9 cellular contexts compared by ENCODE assay signal in genomic region chr11:32006799-32007388, GRCh38.
A peak's percentile ranks its signal among the peaks of the same experiment; 100 is the strongest.
DNase-seq lines count a peak whose midpoint lies in the region; ATAC-seq and TF ChIP-seq lines count a peak whose summit lies in the region.
"Had no signal": no experiment of that assay in that cellular context is flagged by ENCODE, and none has a peak within 500 bp of the region (broad histone marks: within the 10 kb centered on the region; RNA-seq: fewer than 3 reads in every experiment).

No MANE protein-coding gene starts in this region.

- no peaks in the 10 kb centered on the region for H3K36me3 Mint-ChIP-seq in neural crest cell (ENCODE audit: low read depth)

- TF ChIP-seq POLR2A in Peyer's patch (IDR thresholded peaks at IDR 0.05) (no peak), erythroblast (IDR thresholded peaks at IDR 0.05; ENCODE audit: low read length) (no peak)

- H3K4me3 Mint-ChIP-seq in neural crest cell = no peak overlapping the region

- H3K36me3 ChIP-seq in Peyer's patch = no peaks in the 10 kb centered on the region
- H3K36me3 ChIP-seq: BLaER1 had no signal

- TF ChIP-seq CTCF in Peyer's patch (IDR thresholded peaks at IDR 0.05) (peak in 4 of 6 experiments; percentile 29 to 39 (median 38)), neural crest cell (conservative IDR thresholded peaks at IDR 0.05) (peak; percentile 81)

- no peaks in the 10 kb centered on the region for H3K27me3 ChIP-seq in Peyer's patch
- H3K27me3 ChIP-seq: BLaER1 had no signal

- H3K4me1 ChIP-seq in Peyer's patch = no peaks in the 10 kb centered on the region
- H3K4me1 ChIP-seq: BLaER1 had no signal

- no peak overlapping the region for H3K4me3 ChIP-seq in Peyer's patch
- H3K4me3 ChIP-seq: BLaER1 had no signal

- no peaks in the 10 kb centered on the region for H3K9me3 ChIP-seq in Peyer's patch
- H3K9me3 ChIP-seq: BLaER1 had no signal

- DNase-seq in DMS 273 (lab: John Stamatoyannopoulos, UW; ENCODE audit: unreplicated experiment) = peak; percentile 76
- DNase-seq in DMS 273 treated with DMSO at 0.1 percent for 48 hours (lab: John Stamatoyannopoulos, UW) = no peak
- peak; percentile 67 for DNase-seq in HT-29 (ENCODE audit: low spot score)
- DNase-seq in Peyer's patch = no peak
- DNase-seq in erythroblast (lab: John Stamatoyannopoulos, UW) = peak; percentile 10 to 32
- DNase-seq in neural crest cell (ENCODE audit: low read depth, low spot score) = peak; percentile 16

- H3K27me3 Mint-ChIP-seq in neural crest cell (ENCODE audit: low read depth) = peaks cover 31% of the 10 kb centered on the region

- H3K4me1 Mint-ChIP-seq in neural crest cell = peaks cover 5% of the 10 kb centered on the region

- ATAC-seq in GM19324 (IDR thresholded peaks at IDR 0.05; ENCODE audit: low FRiP score, unreplicated experiment) = peak; percentile 59
- no peak for ATAC-seq in HG02970 (IDR thresholded peaks at IDR 0.05; ENCODE audit: low FRiP score, unreplicated experiment)

- no peak overlapping the region for H3K27ac ChIP-seq in Peyer's patch
- H3K27ac ChIP-seq: BLaER1 had no signal

- H3K27ac Mint-ChIP-seq in neural crest cell (ENCODE audit: unreplicated experiment) = no peak overlapping the region

- H3K9me3 Mint-ChIP-seq in neural crest cell = peaks cover 3% of the 10 kb centered on the region

Comparison
In these comparisons a context has a peak if more than half of its experiments do, and no peak if none do; other contexts are left out.
1. DNase-seq: peak in DMS 273 (single experiment), HT-29 (single experiment), erythroblast (2 of 2) and neural crest cell (single experiment); none in DMS 273 treated with DMSO at 0.1 percent for 48 hours (single experiment) and Peyer's patch (0 of 3).